11 cellular contexts compared by ENCODE assay signal in genomic region chr16:67994037-67994407, GRCh38. TPM values are rescaled to one million over a fixed set of nuclear protein-coding genes. Genes with fewer than 3 reads are reported as not detected.
DNase-seq lines count a peak whose midpoint lies in the region; ATAC-seq, FAIRE-seq and TF ChIP-seq lines count a peak whose summit lies in the region.
"Not testable (repeated sequence)": the region's sequence is repeated elsewhere in the genome, so short reads cannot be mapped to it uniquely, and the experiment has no call there.
"Had no signal": no experiment of that assay in that cellular context is flagged by ENCODE, and none has a peak within 500 bp of the region (broad histone marks: within the 10 kb centered on the region; RNA-seq: fewer than 3 reads in every experiment).

No MANE protein-coding gene starts in this region.

- not testable (repeated sequence) for H3K36me3 ChIP-seq in Peyer's patch; heart right ventricle; muscle layer of colon (ENCODE audit: insufficient read depth, low read length); smooth muscle cell (ENCODE audit: low read depth); upper lobe of right lung

- not testable (repeated sequence) for H4K20me1 ChIP-seq in smooth muscle cell (ENCODE audit: low read depth)

- not testable (repeated sequence) for H3K4me2 ChIP-seq in smooth muscle cell

- H3K4me3 ChIP-seq in Peyer's patch (peak overlapping the region in 2 of 4 donors; percentile 13 to 45), heart right ventricle (peak overlapping the region in 4 of 10 donors; percentile 45 to 55 (median 48)), muscle layer of colon (ENCODE audit: low read depth in 1 of 2, low read length in 2 of 2) (peak overlapping the region in 1 of 2 donors; percentile 41)
- not testable (repeated sequence) for H3K4me3 ChIP-seq in smooth muscle cell, upper lobe of right lung

- H3K9ac ChIP-seq in muscle layer of colon (ENCODE audit: low read length); smooth muscle cell (ENCODE audit: low read depth): not testable (repeated sequence)

- peak in 7 of 8 donors; percentile 2 to 46 (median 24) for ATAC-seq in heart right ventricle
- ATAC-seq in upper lobe of right lung = not testable (repeated sequence)

- H3F3A ChIP-seq in smooth muscle cell (ENCODE audit: low read depth) = not testable (repeated sequence)

- H3K9me3 ChIP-seq in Peyer's patch; heart right ventricle; muscle layer of colon (ENCODE audit: low read length); smooth muscle cell (replicated peaks; ENCODE audit: low read depth); upper lobe of right lung: not testable (repeated sequence)

- H3K27me3 ChIP-seq in Peyer's patch; heart right ventricle; muscle layer of colon (ENCODE audit: control insufficient read depth in 1 of 2, insufficient read depth in 2 of 2, low read length in 2 of 2); smooth muscle cell (ENCODE audit: low read depth); upper lobe of right lung: not testable (repeated sequence)

- not testable (repeated sequence) for DNase-seq in GM12891 (ENCODE audit: insufficient read length, low spot score); Peyer's patch; caudate nucleus (lab: John Stamatoyannopoulos, UW); heart right ventricle; smooth muscle cell (lab: John Stamatoyannopoulos, UW; ENCODE audit: unreplicated experiment); upper lobe of right lung
- DNase-seq in activated T-cell treated with anti-CD3 and anti-CD28 coated beads, Interleukin-2, amount 50 U/mL, for 1 hour = peak; percentile 26

- H3K79me2 ChIP-seq in smooth muscle cell (ENCODE audit: low read depth) = not testable (repeated sequence)

- not testable (repeated sequence) for TF ChIP-seq CTCF in Peyer's patch (IDR thresholded peaks at IDR 0.05); heart right ventricle (IDR thresholded peaks at IDR 0.05); smooth muscle cell (IDR thresholded peaks at IDR 0.05; ENCODE audit: borderline replicate concordance, insufficient read depth, poor library complexity, severe bottlenecking); upper lobe of right lung (IDR thresholded peaks at IDR 0.05)

- H3K4me1 ChIP-seq in Peyer's patch = peaks cover 3 to 19% (median 11%) of the 10 kb centered on the region in 4 donors
- peaks cover 4 to 36% (median 13%) of the 10 kb centered on the region in 9 donors for H3K4me1 ChIP-seq in heart right ventricle
- not testable (repeated sequence) for H3K4me1 ChIP-seq in muscle layer of colon (ENCODE audit: insufficient read depth, low read length); smooth muscle cell (ENCODE audit: low read depth)
- peaks cover 11% of the 10 kb centered on the region for H3K4me1 ChIP-seq in upper lobe of right lung

- TF ChIP-seq POLR2A in GM12891 (IDR thresholded peaks at IDR 0.05; ENCODE audit: low read depth, low read length); Peyer's patch (IDR thresholded peaks at IDR 0.05): not testable (repeated sequence)

- peak overlapping the region; percentile 36 to 81 (median 72) for H3K27ac ChIP-seq in Peyer's patch
- H3K27ac ChIP-seq in caudate nucleus (ENCODE audit: low read depth, low read length) = peak overlapping the region; percentile 68
- H3K27ac ChIP-seq in heart right ventricle = peak overlapping the region; percentile 70 to 93 (median 80)
- peak overlapping the region; percentile 13 for H3K27ac ChIP-seq in muscle layer of colon (ENCODE audit: low read depth, low read length)
- not testable (repeated sequence) for H3K27ac ChIP-seq in smooth muscle cell (ENCODE audit: low read depth)
- peak overlapping the region; percentile 90 for H3K27ac ChIP-seq in upper lobe of right lung

- 67 to 68% methylated on average over 4 to 7 of the region's 7 CpGs for WGBS in heart right ventricle, 2 donors
- 90% methylated on average over 5 of the region's 7 CpGs for WGBS in smooth muscle cell (ENCODE audit: low lambda C conversion rate)

- intact Hi-C loops in heart right ventricle (cut with DNase I) = loop anchor here in 8 of 10 donors (5.0 to 10.0 kb wide), 5 partner anchors 48 to 241 kb away; partner anchors contain the start of genes ESRP2 (in 2 of the 8) and PSMB10 (in 1 of the 8)
- intact Hi-C loops in upper lobe of right lung (cut with DNase I) = loop anchor here (5.0 kb wide), 1 partner anchor 48 kb away; no protein-coding TSS in a partner anchor

- FAIRE-seq in GM12891 (lab: Jason Lieb, UNC) = peak; percentile 67

- H2AFZ ChIP-seq in smooth muscle cell (ENCODE audit: low read depth) = peak overlapping the region; percentile 74

RNA-seq across cellular contexts. Expression of gene DPEP2, which starts 5.3 kb away (rescaled TPM):
- polyA plus RNA-seq in GM12891 (2012; ENCODE audit: low read depth, missing spikeins) = 1.6 TPM
- 10 to 100 TPM in 2 of 4 donors, 1 to 10 TPM in 2; 1.1 to 12.4 (median 6.6) TPM for total RNA-seq in Peyer's patch
- total RNA-seq in heart right ventricle = 1 to 10 TPM in 9 of 10 donors, not detected in 1; 1.2 to 6.2 (median 1.7) TPM
- polyA plus RNA-seq in heart right ventricle = 1 to 10 TPM; 1.0 to 1.5 TPM
- total RNA-seq in smooth muscle cell = not detected in 2 replicates
- polyA plus RNA-seq in smooth muscle cell = not detected in 2 replicates
- 16.4 TPM for total RNA-seq in upper lobe of right lung
- total RNA-seq: HT-29 had no signal

RNA-seq across cellular contexts. Expression of gene DPEP3, which starts 13.7 kb away (rescaled TPM):
- polyA plus RNA-seq in GM12891 (2012; ENCODE audit: low read depth, missing spikeins) = 0.04 TPM
- not detected for total RNA-seq in Peyer's patch
- total RNA-seq in heart right ventricle = under 1 TPM in 1 of 10 donors, not detected in 9; 0.34 TPM
- polyA plus RNA-seq in heart right ventricle = under 1 TPM in 1 of 2 donors, not detected in 1; 0.01 TPM
- not detected in 2 replicates for total RNA-seq in smooth muscle cell
- polyA plus RNA-seq in smooth muscle cell = not detected in 2 replicates
- not detected for total RNA-seq in upper lobe of right lung
- total RNA-seq: dermis blood vessel endothelial cell, HT-29, left cardiac atrium had no signal

RNA-seq across cellular contexts. Expression of gene DPEP2NB, which starts 21.7 kb away (rescaled TPM):
- not detected for polyA plus RNA-seq in GM12891 (2012; ENCODE audit: low read depth, missing spikeins)
- total RNA-seq in Peyer's patch (not detected), heart right ventricle (not detected), smooth muscle cell (not detected in 2 replicates), upper lobe of right lung (not detected)
- polyA plus RNA-seq in heart right ventricle (not detected), smooth muscle cell (not detected in 2 replicates)
- total RNA-seq: dermis blood vessel endothelial cell, HT-29, left cardiac atrium had no signal

RNA-seq across cellular contexts. Expression of gene SLC12A4, which starts 25.6 kb away (rescaled TPM):
- 18.0 TPM for polyA plus RNA-seq in GM12891 (2012; ENCODE audit: low read depth, missing spikeins)
- 10 to 100 TPM; 10.7 to 83.3 (median 33.6) TPM for total RNA-seq in Peyer's patch
- 100 to 1,000 TPM in 1 of 10 donors, 10 to 100 TPM in 9; 70.9 to 107 (median 86.6) TPM for total RNA-seq in heart right ventricle
- 100 to 1,000 TPM in 1 of 2 donors, 10 to 100 TPM in 1; 70.1 to 116 TPM for polyA plus RNA-seq in heart right ventricle
- 47.7 and 74.3 TPM in 2 replicates for total RNA-seq in smooth muscle cell
- polyA plus RNA-seq in smooth muscle cell = 92.4 and 107 TPM in 2 replicates
- 102 TPM for total RNA-seq in upper lobe of right lung

RNA-seq across cellular contexts. Expression of gene DDX28, which starts 29.0 kb away (rescaled TPM):
- polyA plus RNA-seq in GM12891 (2012; ENCODE audit: low read depth, missing spikeins) = 14.8 TPM
- total RNA-seq in Peyer's patch (1 to 10 TPM; 3.4 to 6.7 (median 4.1) TPM), heart right ventricle (10 to 100 TPM in 4 of 10 donors, 1 to 10 TPM in 6; 8.4 to 13.1 (median 9.7) TPM), smooth muscle cell (6.0 and 6.7 TPM in 2 replicates), upper lobe of right lung (9.9 TPM)
- polyA plus RNA-seq in heart right ventricle (1 to 10 TPM; 5.3 to 9.6 TPM), smooth muscle cell (7.0 and 9.0 TPM in 2 replicates)
